In the genomic region with DNA sequence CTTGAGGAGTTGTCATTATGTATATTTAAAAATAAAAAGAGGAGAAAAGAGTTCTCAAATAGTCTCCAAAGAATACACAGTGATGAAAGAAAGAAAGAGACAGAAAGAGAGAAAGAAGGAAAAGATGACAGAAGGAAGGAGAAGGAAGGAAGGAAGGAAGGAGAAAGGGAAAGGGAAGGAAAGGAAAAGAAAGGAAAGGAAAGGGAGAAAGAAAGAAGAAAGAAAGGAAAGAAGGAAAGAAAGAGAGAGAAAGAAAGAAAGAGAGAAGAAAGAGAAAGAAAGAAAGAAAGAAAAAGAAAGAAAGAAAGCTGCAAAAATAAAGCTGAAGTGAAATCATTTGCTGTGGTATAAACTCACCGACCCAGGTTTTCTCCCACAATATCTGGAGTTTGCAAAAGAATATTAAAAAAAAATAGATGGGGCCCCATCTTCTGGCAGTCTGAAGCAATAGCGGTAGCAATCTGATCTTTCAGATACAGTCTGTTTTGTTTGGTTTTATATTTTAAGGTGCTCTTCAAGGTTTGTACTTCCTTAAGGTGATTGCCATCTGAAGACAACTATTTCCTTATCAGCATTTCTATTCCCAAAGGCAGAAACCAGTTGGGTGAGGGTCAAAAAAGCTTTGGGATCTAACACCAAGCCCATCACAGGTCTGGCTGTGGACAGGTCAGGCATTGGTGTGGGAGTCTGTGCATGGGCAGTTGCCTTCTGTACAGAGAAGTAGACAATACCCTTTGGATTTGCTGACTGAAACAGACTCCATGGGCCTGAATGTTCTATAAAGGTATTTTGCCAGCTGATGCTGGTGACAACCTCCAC, we compare ENCODE assay signal across 9 cellular contexts.
DNase-seq lines count a peak whose midpoint lies in the region; ATAC-seq, FAIRE-seq and TF ChIP-seq lines count a peak whose summit lies in the region.
"Had no signal": no experiment of that assay in that cellular context is flagged by ENCODE, and none has a peak within 500 bp of the region (broad histone marks: within the 10 kb centered on the region; RNA-seq: fewer than 3 reads in every experiment).

No MANE protein-coding gene starts in this region.

- POLR2A ChIA-PET in A549 (lab: Yijun Ruan, JAX) = no interaction called here

- WGBS in A549 (ENCODE audit: missing lambda C conversion rate) = 10% methylated on average over 2 of the region's 2 CpGs
- 65% methylated on average over 2 of the region's 2 CpGs; no CpG with 5 or more reads in 1 of the 2 experiments for WGBS in endodermal cell (ENCODE audit: insufficient coverage in 1 of 2, insufficient read length in 1 of 2), 2 experiments

- peak overlapping the region; percentile 25 for H3K4me3 Mint-ChIP-seq in endodermal cell
- H3K4me3 Mint-ChIP-seq: activated naive CD4-positive, alpha-beta T cell treated with anti-CD3 and anti-CD28 coated beads, Interleukin-2, amount 50 U/mL, for 24 hours had no signal

- CTCF ChIA-PET in A549 (lab: Yijun Ruan, JAX) = interaction anchor here (0.6 to 2.1 kb wide), 10 partner anchors 8 to 1512 kb away, joined by 3 to 7 read pairs (median 3); no protein-coding TSS in a partner anchor

- DNase-seq in A549 (ENCODE audit: low read depth in 1 of 2, low spot score in 1 of 2) = peak in 1 of 2 experiments; percentile 39
- peak; percentile 28 for DNase-seq in NCI-H460 (ENCODE audit: extremely low read depth, low read depth)
- DNase-seq in endodermal cell = no peak
- peak; percentile 43 for DNase-seq in stromal cell of bone marrow (ENCODE audit: low read depth)
- DNase-seq in NCI-H1417 treated with DMSO at 0.1 percent for 48 hours (lab: John Stamatoyannopoulos, UW) = no peak
- DNase-seq in omental fat pad (ENCODE audit: low spot score) = no peak

- no peak for TF ChIP-seq POLR2A in A549 (IDR thresholded peaks at IDR 0.05; ENCODE audit: low read length)

- no peak for FAIRE-seq in A549 (lab: Jason Lieb, UNC)

- TF ChIP-seq RAD21 in A549 (conservative IDR thresholded peaks at IDR 0.05 in 1 of 2, IDR thresholded peaks at IDR 0.05 in 1 of 2) = peak; percentile 56 to 72

- H3K4me2 ChIP-seq in A549 = peak overlapping the region; percentile 39; the same call in 2 of the 3 replicates

- H3K27ac Mint-ChIP-seq in endodermal cell = peak overlapping the region; percentile 87
- H3K27ac Mint-ChIP-seq: activated naive CD4-positive, alpha-beta T cell treated with anti-CD3 and anti-CD28 coated beads, Interleukin-2, amount 50 U/mL, for 24 hours had no signal

- ATAC-seq in A549 = peak; percentile 54 to 79; a peak in 3 of 6 replicates
- peak; percentile 51 for ATAC-seq in GM19043 (IDR thresholded peaks at IDR 0.05; ENCODE audit: low read depth, unreplicated experiment)
- ATAC-seq in omental fat pad (ENCODE audit: low FRiP score) = no peak
- ATAC-seq in GM21825 (IDR thresholded peaks at IDR 0.05; ENCODE audit: unreplicated experiment) = no peak

- TF ChIP-seq EP300 in A549 (IDR thresholded peaks at IDR 0.05) = no peak

- no peaks in the 10 kb centered on the region for H3K27me3 Mint-ChIP-seq in endodermal cell (ENCODE audit: insufficient read depth)

- H3K4me1 ChIP-seq in A549 (peaks cover 14% of the 10 kb centered on the region; the same call in 2 of the 3 replicates), endodermal cell (ENCODE audit: control insufficient read depth, insufficient read depth, low read length) (peaks cover 21% of the 10 kb centered on the region)

- H3K4me1 Mint-ChIP-seq in endodermal cell = peaks cover 62% of the 10 kb centered on the region
- H3K4me1 Mint-ChIP-seq: activated naive CD4-positive, alpha-beta T cell treated with anti-CD3 and anti-CD28 coated beads, Interleukin-2, amount 50 U/mL, for 24 hours had no signal

- H3K9me3 Mint-ChIP-seq in endodermal cell = no peaks in the 10 kb centered on the region
- H3K9me3 Mint-ChIP-seq: activated naive CD4-positive, alpha-beta T cell treated with anti-CD3 and anti-CD28 coated beads, Interleukin-2, amount 50 U/mL, for 24 hours had no signal

- TF ChIP-seq CTCF in A549 (IDR thresholded peaks at IDR 0.05) (peak; percentile 54), endodermal cell (conservative IDR thresholded peaks at IDR 0.05) (peak; percentile 47), omental fat pad (IDR thresholded peaks at IDR 0.05) (no peak)

- no peaks in the 10 kb centered on the region for H3K9me3 ChIP-seq in A549
- no peaks in the 10 kb centered on the region for H3K9me3 ChIP-seq in endodermal cell (ENCODE audit: control insufficient read depth, low read length)

- H3K36me3 ChIP-seq in endodermal cell (ENCODE audit: control insufficient read depth, insufficient read depth, low read length) = no peaks in the 10 kb centered on the region

- H3K27me3 ChIP-seq in endodermal cell (ENCODE audit: control insufficient read depth, insufficient read depth, low read length, poor library complexity, severe bottlenecking) = no peaks in the 10 kb centered on the region

- H3K36me3 Mint-ChIP-seq in endodermal cell (ENCODE audit: low read depth) = no peaks in the 10 kb centered on the region
- H3K36me3 Mint-ChIP-seq: activated naive CD4-positive, alpha-beta T cell treated with anti-CD3 and anti-CD28 coated beads, Interleukin-2, amount 50 U/mL, for 24 hours had no signal

- no peak overlapping the region for H3K4me3 ChIP-seq in A549
- H3K4me3 ChIP-seq in endodermal cell (ENCODE audit: low read length) = peak overlapping the region; percentile 8

- H3K9ac ChIP-seq in endodermal cell (ENCODE audit: extremely low read depth, low read length, poor library complexity, severe bottlenecking) = no peak overlapping the region

- H3K27ac ChIP-seq in A549 (peak overlapping the region; percentile 55 to 73; a peak in 4 of 6 replicates), endodermal cell (ENCODE audit: low read depth, low read length) (no peak overlapping the region)

TF ChIP-seq in A549, 52 proteins besides CTCF, POLR2A, EP300 and RAD21:
- TF ChIP-seq KDM5A (IDR thresholded peaks at IDR 0.05) (no peak), SMC3 (IDR thresholded peaks at IDR 0.05) (peak; percentile 76)

Comparison
In these comparisons a context has a peak if more than half of its experiments do, and no peak if none do; other contexts are left out.
1. ATAC-seq: peak in A549 (2 of 2) and GM19043 (single experiment); none in omental fat pad (single experiment) and GM21825 (single experiment).
2. DNase-seq: peak in NCI-H460 (single experiment) and stromal cell of bone marrow (single experiment); none in endodermal cell (single experiment), NCI-H1417 treated with DMSO at 0.1 percent for 48 hours (single experiment) and omental fat pad (single experiment).
3. CTCF ChIP-seq: peak in A549 (single experiment) and endodermal cell (single experiment); none in omental fat pad (0 of 3).